Comparison of ENCODE assay signal across 19 cellular contexts in the genomic region with DNA sequence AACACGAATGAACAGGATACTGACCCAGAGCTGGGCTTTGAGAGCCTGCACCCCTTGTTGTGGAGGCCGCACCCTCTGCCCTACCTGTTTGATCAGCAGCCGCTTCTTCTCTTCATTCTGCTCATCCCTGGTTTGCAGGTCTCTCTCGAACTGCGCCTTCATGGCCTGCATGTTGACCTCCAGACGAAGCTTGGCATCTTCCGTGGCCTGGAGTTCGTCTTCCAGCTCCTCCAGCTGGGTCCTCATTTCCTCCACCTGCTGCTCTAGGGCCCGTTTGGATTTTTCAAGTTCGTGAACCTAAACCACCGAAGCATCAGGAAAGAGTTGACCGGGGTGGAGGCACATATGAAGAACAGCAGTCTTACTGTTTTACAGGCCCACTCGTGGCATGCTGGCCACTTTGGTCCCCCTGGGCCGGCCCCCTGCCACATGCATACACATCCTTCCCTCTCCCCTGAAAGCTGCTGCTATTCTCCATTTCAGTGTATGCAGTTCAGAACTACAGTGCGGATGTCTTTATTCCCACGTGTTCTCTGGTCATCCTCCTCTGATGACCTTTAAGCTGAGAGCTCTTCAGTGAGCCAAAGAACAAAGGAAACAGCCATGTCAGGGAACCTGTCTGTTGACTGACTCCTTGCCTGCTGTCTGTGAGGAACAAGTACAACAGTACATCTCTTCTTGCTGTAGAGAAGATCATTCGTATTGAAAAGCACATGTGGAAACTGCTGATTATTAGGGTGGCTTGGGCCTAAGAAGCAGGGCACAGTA. TPM values are rescaled to one million over a fixed set of nuclear protein-coding genes. Genes with fewer than 3 reads are reported as not detected.
A peak's percentile ranks its signal among the peaks of the same experiment; 100 is the strongest.
DNase-seq lines count a peak whose midpoint lies in the region; ATAC-seq, FAIRE-seq and TF ChIP-seq lines count a peak whose summit lies in the region.
"Had no signal": no experiment of that assay in that cellular context is flagged by ENCODE, and none has a peak within 500 bp of the region (broad histone marks: within the 10 kb centered on the region; RNA-seq: fewer than 3 reads in every experiment).

No MANE protein-coding gene starts in this region.

- peaks cover 24 to 46% of the 10 kb centered on the region in 2 donors for H3K36me3 Mint-ChIP-seq in activated naive CD4-positive, alpha-beta T cell treated with anti-CD3 and anti-CD28 coated beads, Interleukin-2, amount 50 U/mL, for 72 hours
- peaks cover 34% of the 10 kb centered on the region for H3K36me3 Mint-ChIP-seq in activated naive CD4-positive, alpha-beta T cell treated with anti-CD3 and anti-CD28 coated beads for 36 hours (ENCODE audit: low read depth)
- H3K36me3 Mint-ChIP-seq in mesothelial cell of epicardium: peaks cover 70% of the 10 kb centered on the region

- no peak for TF ChIP-seq CTCF in bronchial epithelial cell (IDR thresholded peaks at IDR 0.05; ENCODE audit: insufficient read depth, low read length, severe bottlenecking)
- TF ChIP-seq CTCF in mesothelial cell of epicardium (IDR thresholded peaks at IDR 0.05; ENCODE audit: unreplicated experiment): no peak

- no peaks in the 10 kb centered on the region for H3K27me3 Mint-ChIP-seq in activated naive CD4-positive, alpha-beta T cell treated with anti-CD3 and anti-CD28 coated beads for 36 hours (ENCODE audit: low read depth)
- H3K27me3 Mint-ChIP-seq in mesothelial cell of epicardium (ENCODE audit: low read depth): no peaks in the 10 kb centered on the region

- intact Hi-C loops in activated naive CD4-positive, alpha-beta T cell treated with anti-CD3 and anti-CD28 coated beads for 36 hours (cut with micrococcal nuclease): no loop called here

- H3K9me3 Mint-ChIP-seq in activated naive CD4-positive, alpha-beta T cell treated with anti-CD3 and anti-CD28 coated beads, Interleukin-2, amount 50 U/mL, for 72 hours: peaks cover 0 to 8% of the 10 kb centered on the region in 2 donors
- H3K9me3 Mint-ChIP-seq in activated naive CD4-positive, alpha-beta T cell treated with anti-CD3 and anti-CD28 coated beads for 36 hours: peaks cover 8% of the 10 kb centered on the region
- H3K9me3 Mint-ChIP-seq in mesothelial cell of epicardium: peaks cover 7% of the 10 kb centered on the region

- no peaks in the 10 kb centered on the region for H3K27me3 ChIP-seq in bronchial epithelial cell (ENCODE audit: control insufficient read depth, insufficient read depth, low read length)
- H3K27me3 ChIP-seq in effector memory CD4-positive, alpha-beta T cell (replicated peaks; ENCODE audit: control insufficient read depth, insufficient read depth, low read length, poor library complexity, severe bottlenecking): no peaks in the 10 kb centered on the region

- H3K27ac ChIP-seq in effector memory CD4-positive, alpha-beta T cell (ENCODE audit: insufficient read depth, low read length, poor library complexity, severe bottlenecking): no peak overlapping the region
- H3K27ac ChIP-seq: HL-60 had no signal

- H3K4me1 ChIP-seq in effector memory CD4-positive, alpha-beta T cell (ENCODE audit: control insufficient read depth, insufficient read depth, low read length, poor library complexity, severe bottlenecking): no peaks in the 10 kb centered on the region

- peaks cover 17% of the 10 kb centered on the region for H3K36me3 ChIP-seq in bronchial epithelial cell (ENCODE audit: control insufficient read depth, insufficient read depth, low read length)
- H3K36me3 ChIP-seq in effector memory CD4-positive, alpha-beta T cell (ENCODE audit: control insufficient read depth, insufficient read depth, low read length): no peaks in the 10 kb centered on the region

- no peak overlapping the region for H3K4me3 ChIP-seq in bronchial epithelial cell (ENCODE audit: low read depth, low read length)
- H3K4me3 ChIP-seq in effector memory CD4-positive, alpha-beta T cell (ENCODE audit: insufficient read depth, low read depth, low read length, poor library complexity, severe bottlenecking): no peak overlapping the region

- H3K27ac Mint-ChIP-seq in activated naive CD4-positive, alpha-beta T cell treated with anti-CD3 and anti-CD28 coated beads, Interleukin-2, amount 50 U/mL, for 72 hours: peak overlapping the region; percentile 6 to 15
- H3K27ac Mint-ChIP-seq in activated naive CD4-positive, alpha-beta T cell treated with anti-CD3 and anti-CD28 coated beads for 36 hours: no peak overlapping the region
- H3K27ac Mint-ChIP-seq in mesothelial cell of epicardium: peak overlapping the region; percentile 40

- CTCF ChIA-PET in activated naive CD4-positive, alpha-beta T cell treated with anti-CD3 and anti-CD28 coated beads for 36 hours (lab: Charles Lee): no interaction called here

- no peaks in the 10 kb centered on the region for H3K9me3 ChIP-seq in effector memory CD4-positive, alpha-beta T cell (ENCODE audit: control insufficient read depth, low read length)

- no peaks in the 10 kb centered on the region for H3K4me1 Mint-ChIP-seq in activated naive CD4-positive, alpha-beta T cell treated with anti-CD3 and anti-CD28 coated beads for 36 hours (ENCODE audit: low read depth)
- no peaks in the 10 kb centered on the region for H3K4me1 Mint-ChIP-seq in mesothelial cell of epicardium

- DNase-seq in activated naive CD4-positive, alpha-beta T cell treated with anti-CD3 and anti-CD28 coated beads, Interleukin-2, amount 50 U/mL, for 72 hours (ENCODE audit: low spot score in 2 of 2): peak in 1 of 2 donors; percentile 30
- DNase-seq in activated naive CD4-positive, alpha-beta T cell treated with anti-CD3 and anti-CD28 coated beads for 36 hours: no peak
- peak; percentile 36 for DNase-seq in bronchial epithelial cell (ENCODE audit: low read depth)
- no peak for DNase-seq in mesothelial cell of epicardium (ENCODE audit: low spot score in 2 of 2, unreplicated experiment in 2 of 2)
- no peak for DNase-seq in DMS 273 treated with DMSO at 0.1 percent for 48 hours (lab: John Stamatoyannopoulos, UW)
- DNase-seq in effector memory CD4-positive, alpha-beta T cell: no peak
- DNase-seq in COLO829 (ENCODE audit: low spot score): no peak
- DNase-seq: C1 segment of cervical spinal cord, EL, HCEC 1CT, NCI-H1105 treated with DMSO at 0.1 percent for 48 hours, NCI-H1694 treated with DMSO at 0.1 percent for 48 hours, NCI-H2107, NCI-H2227 treated with DMSO at 0.1 percent for 48 hours, NCI-H524 treated with DMSO at 0.1 percent for 48 hours had no signal

- no peak for FAIRE-seq in bronchial epithelial cell (lab: Jason Lieb, UNC)
- FAIRE-seq: GM19239, HTR-8/SVneo had no signal

- ATAC-seq in activated naive CD4-positive, alpha-beta T cell treated with anti-CD3 and anti-CD28 coated beads, Interleukin-2, amount 50 U/mL, for 72 hours: no peak
- no peak for ATAC-seq in GM18873 (IDR thresholded peaks at IDR 0.05; ENCODE audit: low FRiP score, unreplicated experiment)

- no peak overlapping the region for H3K4me3 Mint-ChIP-seq in activated naive CD4-positive, alpha-beta T cell treated with anti-CD3 and anti-CD28 coated beads for 36 hours
- H3K4me3 Mint-ChIP-seq in mesothelial cell of epicardium: no peak overlapping the region

RNA-seq across cellular contexts. Expression of gene NDEL1, which starts 54.8 kb away (rescaled TPM):
- total RNA-seq in activated naive CD4-positive, alpha-beta T cell treated with anti-CD3 and anti-CD28 coated beads, Interleukin-2, amount 50 U/mL, for 72 hours: 10 to 100 TPM; 68.1 to 72.4 TPM
- total RNA-seq in activated naive CD4-positive, alpha-beta T cell treated with anti-CD3 and anti-CD28 coated beads for 36 hours: 10 to 100 TPM; 43.1 to 47.1 TPM
- 47.1 and 52.6 TPM in 2 replicates for total RNA-seq in bronchial epithelial cell
- total RNA-seq in mesothelial cell of epicardium: 60.2 to 63.3 TPM (median 61.2 TPM) in 3 replicates
